Comparison of ENCODE assay signal across 15 cellular contexts in the genomic region with DNA sequence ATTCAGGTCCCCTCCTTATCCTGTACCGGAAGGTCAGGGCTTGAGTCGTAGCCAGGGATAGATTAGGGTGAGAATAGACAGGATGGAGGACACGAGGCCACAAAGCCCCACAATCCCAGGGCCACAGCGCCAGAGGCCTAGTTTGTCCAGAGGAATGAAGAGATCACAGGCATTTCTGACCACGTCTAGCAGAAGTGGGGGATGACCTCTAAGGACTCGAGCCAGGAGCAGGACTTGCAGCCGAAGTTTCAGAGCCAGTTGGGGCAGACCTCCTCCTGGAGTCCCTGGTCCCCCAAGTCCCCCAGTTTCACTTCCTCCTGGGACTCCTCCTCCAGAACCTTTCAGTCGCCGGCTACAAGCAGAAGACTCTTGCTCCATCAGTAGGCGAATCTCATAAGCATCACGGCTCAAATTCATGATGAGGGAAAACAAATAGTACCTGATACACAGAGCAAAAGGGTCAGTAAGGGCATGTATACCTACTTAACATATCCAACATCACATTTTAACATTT. TPM values are rescaled to one million over a fixed set of nuclear protein-coding genes. Genes with fewer than 3 reads are reported as not detected.
"Had no signal": no experiment of that assay in that cellular context is flagged by ENCODE, and none has a peak within 500 bp of the region (broad histone marks: within the 10 kb centered on the region; RNA-seq: fewer than 3 reads in every experiment).

No MANE protein-coding gene starts in this region.

- H3K27ac Mint-ChIP-seq: activated naive CD4-positive, alpha-beta T cell treated with anti-CD3 and anti-CD28 coated beads for 36 hours; endodermal cell; T-helper 17 cell had no signal

- ATAC-seq: activated T-helper 17 cell treated with anti-CD3 and anti-CD28 coated beads, Interleukin-2, amount 50 U/mL, for 72 hours; stimulated activated naive B cell treated with anti-CD40 and anti-IgM and Interleukin-4, amounts not matched to agents 10 μg/mL and 1 μg/mL and 100 μg/mL, for 72 hours; T-helper 17 cell had no signal

- H3K9me3 Mint-ChIP-seq: activated naive CD4-positive, alpha-beta T cell treated with anti-CD3 and anti-CD28 coated beads for 36 hours; activated T-helper 17 cell treated with anti-CD3 and anti-CD28 coated beads, Interleukin-2, amount 50 U/mL, for 72 hours; endodermal cell; naive B cell; stimulated activated naive B cell treated with anti-CD40 and anti-IgM and Interleukin-4, amounts not matched to agents 10 μg/mL and 1 μg/mL and 100 μg/mL, for 72 hours had no signal

- DNase-seq: activated CD4-positive, alpha-beta T cell treated with anti-CD3 and anti-CD28 coated beads for 48 hours; activated naive CD4-positive, alpha-beta T cell treated with anti-CD3 and anti-CD28 coated beads for 36 hours; dermis blood vessel endothelial cell; endodermal cell; erythroblast; naive B cell; retina; stimulated activated naive B cell treated with anti-CD40 and anti-IgM and Interleukin-4, amounts not matched to agents 10 μg/mL and 1 μg/mL and 100 μg/mL, for 72 hours; substantia nigra; T-helper 17 cell had no signal

- H3K4me3 ChIP-seq: lung, tibial nerve had no signal

- H3K27me3 ChIP-seq: tibial nerve had no signal

- H3K4me3 Mint-ChIP-seq: activated naive CD4-positive, alpha-beta T cell treated with anti-CD3 and anti-CD28 coated beads for 36 hours; activated T-helper 17 cell treated with anti-CD3 and anti-CD28 coated beads, Interleukin-2, amount 50 U/mL, for 72 hours; endodermal cell; stimulated activated naive B cell treated with anti-CD40 and anti-IgM and Interleukin-4, amounts not matched to agents 10 μg/mL and 1 μg/mL and 100 μg/mL, for 72 hours; T-helper 17 cell had no signal

- H3K27me3 Mint-ChIP-seq: activated T-helper 17 cell treated with anti-CD3 and anti-CD28 coated beads, Interleukin-2, amount 50 U/mL, for 72 hours; naive B cell; stimulated activated naive B cell treated with anti-CD40 and anti-IgM and Interleukin-4, amounts not matched to agents 10 μg/mL and 1 μg/mL and 100 μg/mL, for 72 hours; T-helper 17 cell had no signal

- H3K9me3 ChIP-seq: tibial nerve had no signal

RNA-seq across cellular contexts. Expression of a gene that starts 26.5 kb away (rescaled TPM):
- total RNA-seq: chondrocyte, mononuclear cell, T-helper 17 cell had no signal
